In genomic region chr16:84360170-84360569, GRCh38 we compare ENCODE assay signal across 11 cellular contexts. TPM values are rescaled to one million over a fixed set of nuclear protein-coding genes. Genes with fewer than 3 reads are reported as not detected.
DNase-seq lines count a peak whose midpoint lies in the region; ATAC-seq and TF ChIP-seq lines count a peak whose summit lies in the region.
"Had no signal": no experiment of that assay in that cellular context is flagged by ENCODE, and none has a peak within 500 bp of the region (broad histone marks: within the 10 kb centered on the region; RNA-seq: fewer than 3 reads in every experiment).

No MANE protein-coding gene starts in this region.

- peak; percentile 9 for DNase-seq in activated effector memory CD4-positive, alpha-beta T cell treated with Interleukin-2 at 50 U/mL for 16 hours
- no peak for DNase-seq in activated effector memory CD4-positive, alpha-beta T cell treated with anti-CD3 and anti-CD28 coated beads, Interleukin-2, amount 50 U/mL, for 16 hours
- peak; percentile 87 for DNase-seq in activated CD8-positive, alpha-beta T cell treated with anti-CD3 and anti-CD28 coated beads for 36 hours
- peak; percentile 70 for DNase-seq in epithelial cell of esophagus (ENCODE audit: low read depth)
- peak; percentile 70 for DNase-seq in stimulated activated naive CD8-positive, alpha-beta T cell treated with anti-CD3 and anti-CD28 coated beads, Interleukin-15, Interleukin-2, amounts not matched to agents 100 U/mL and 50 U/mL, for 24 hours
- no peak for DNase-seq in lower lobe of right lung
- DNase-seq in mucosa of gallbladder (ENCODE audit: low spot score): no peak
- DNase-seq: endodermal cell, naive B cell, NCI-H446 had no signal

- peaks cover 5% of the 10 kb centered on the region for H3K4me1 ChIP-seq in lower lobe of right lung

- peak overlapping the region; percentile 84 for H3K27ac Mint-ChIP-seq in activated CD8-positive, alpha-beta T cell treated with anti-CD3 and anti-CD28 coated beads for 36 hours
- H3K27ac Mint-ChIP-seq: endodermal cell had no signal

- no peaks in the 10 kb centered on the region for H3K9me3 Mint-ChIP-seq in activated CD8-positive, alpha-beta T cell treated with anti-CD3 and anti-CD28 coated beads for 36 hours
- H3K9me3 Mint-ChIP-seq: endodermal cell, naive B cell had no signal

- POLR2A ChIA-PET in activated CD8-positive, alpha-beta T cell treated with anti-CD3 and anti-CD28 coated beads for 36 hours (lab: Charles Lee): no interaction called here

- H3K27ac ChIP-seq in lower lobe of right lung: no peak overlapping the region

- no peak for TF ChIP-seq CTCF in activated CD8-positive, alpha-beta T cell treated with anti-CD3 and anti-CD28 coated beads for 36 hours (IDR thresholded peaks at IDR 0.05)
- TF ChIP-seq CTCF in epithelial cell of esophagus (IDR thresholded peaks at IDR 0.05; ENCODE audit: insufficient read depth, low read depth, low read length, missing control alignments) (no peak), lower lobe of right lung (IDR thresholded peaks at IDR 0.05) (no peak)

- no peaks in the 10 kb centered on the region for H3K36me3 Mint-ChIP-seq in activated CD8-positive, alpha-beta T cell treated with anti-CD3 and anti-CD28 coated beads for 36 hours (ENCODE audit: low read depth)
- H3K36me3 Mint-ChIP-seq: naive B cell had no signal

- CTCF ChIA-PET in activated CD8-positive, alpha-beta T cell treated with anti-CD3 and anti-CD28 coated beads for 36 hours (lab: Charles Lee): no interaction called here

- no peaks in the 10 kb centered on the region for H3K27me3 ChIP-seq in lower lobe of right lung (ENCODE audit: low read depth)

- intact Hi-C loops in activated CD8-positive, alpha-beta T cell treated with anti-CD3 and anti-CD28 coated beads for 36 hours (cut with micrococcal nuclease): no loop called here
- intact Hi-C loops in lower lobe of right lung (cut with DNase I): no loop called here

- peak overlapping the region; percentile 39 for H3K4me3 Mint-ChIP-seq in activated CD8-positive, alpha-beta T cell treated with anti-CD3 and anti-CD28 coated beads for 36 hours
- H3K4me3 Mint-ChIP-seq: endodermal cell, naive B cell had no signal

- H3K4me3 ChIP-seq in epithelial cell of esophagus (ENCODE audit: low read length) (no peak overlapping the region), lower lobe of right lung (no peak overlapping the region)

- H3K27me3 Mint-ChIP-seq in activated CD8-positive, alpha-beta T cell treated with anti-CD3 and anti-CD28 coated beads for 36 hours: peaks cover 8% of the 10 kb centered on the region

- H3K36me3 ChIP-seq in lower lobe of right lung: no peaks in the 10 kb centered on the region

- H3K4me1 Mint-ChIP-seq in activated CD8-positive, alpha-beta T cell treated with anti-CD3 and anti-CD28 coated beads for 36 hours (ENCODE audit: low read depth): peaks cover 31% of the 10 kb centered on the region

- H3K9me3 ChIP-seq in lower lobe of right lung: no peaks in the 10 kb centered on the region

- peak; percentile 81 for ATAC-seq in activated CD8-positive, alpha-beta T cell treated with anti-CD3 and anti-CD28 coated beads for 36 hours
- ATAC-seq in stimulated activated naive CD8-positive, alpha-beta T cell treated with anti-CD3 and anti-CD28 coated beads, Interleukin-15, Interleukin-2, amounts not matched to agents 100 U/mL and 50 U/mL, for 24 hours: peak; percentile 63
- no peak for ATAC-seq in lower lobe of right lung
- ATAC-seq in GM21367 (IDR thresholded peaks at IDR 0.05; ENCODE audit: unreplicated experiment): no peak

RNA-seq across cellular contexts. Expression of gene ATP2C2, which starts 8.2 kb away (rescaled TPM):
- total RNA-seq in activated CD8-positive, alpha-beta T cell treated with anti-CD3 and anti-CD28 coated beads for 36 hours: not detected
- total RNA-seq in lower lobe of right lung (56.2 TPM), mucosa of gallbladder (62.8 TPM)

Comparison
In these comparisons a context has a peak if more than half of its experiments do, and no peak if none do; other contexts are left out.
1. DNase-seq: peak in activated effector memory CD4-positive, alpha-beta T cell treated with Interleukin-2 at 50 U/mL for 16 hours (single experiment), activated CD8-positive, alpha-beta T cell treated with anti-CD3 and anti-CD28 coated beads for 36 hours (single experiment), epithelial cell of esophagus (single experiment) and stimulated activated naive CD8-positive, alpha-beta T cell treated with anti-CD3 and anti-CD28 coated beads, Interleukin-15, Interleukin-2, amounts not matched to agents 100 U/mL and 50 U/mL, for 24 hours (single experiment); none in activated effector memory CD4-positive, alpha-beta T cell treated with anti-CD3 and anti-CD28 coated beads, Interleukin-2, amount 50 U/mL, for 16 hours (single experiment), lower lobe of right lung (single experiment) and mucosa of gallbladder (single experiment).
2. ATAC-seq: peak in activated CD8-positive, alpha-beta T cell treated with anti-CD3 and anti-CD28 coated beads for 36 hours (single experiment) and stimulated activated naive CD8-positive, alpha-beta T cell treated with anti-CD3 and anti-CD28 coated beads, Interleukin-15, Interleukin-2, amounts not matched to agents 100 U/mL and 50 U/mL, for 24 hours (single experiment); none in lower lobe of right lung (0 of 2) and GM21367 (single experiment).
3. RNA of gene ATP2C2, which starts 8.2 kb away (total RNA-seq): 62.8 TPM in mucosa of gallbladder (single experiment) and 56.2 TPM in lower lobe of right lung (single experiment); not detected in activated CD8-positive, alpha-beta T cell treated with anti-CD3 and anti-CD28 coated beads for 36 hours; every median in the first group is over 10 times any median in the second.